ENCODE assay signal across 6 cellular contexts in the genomic region with DNA sequence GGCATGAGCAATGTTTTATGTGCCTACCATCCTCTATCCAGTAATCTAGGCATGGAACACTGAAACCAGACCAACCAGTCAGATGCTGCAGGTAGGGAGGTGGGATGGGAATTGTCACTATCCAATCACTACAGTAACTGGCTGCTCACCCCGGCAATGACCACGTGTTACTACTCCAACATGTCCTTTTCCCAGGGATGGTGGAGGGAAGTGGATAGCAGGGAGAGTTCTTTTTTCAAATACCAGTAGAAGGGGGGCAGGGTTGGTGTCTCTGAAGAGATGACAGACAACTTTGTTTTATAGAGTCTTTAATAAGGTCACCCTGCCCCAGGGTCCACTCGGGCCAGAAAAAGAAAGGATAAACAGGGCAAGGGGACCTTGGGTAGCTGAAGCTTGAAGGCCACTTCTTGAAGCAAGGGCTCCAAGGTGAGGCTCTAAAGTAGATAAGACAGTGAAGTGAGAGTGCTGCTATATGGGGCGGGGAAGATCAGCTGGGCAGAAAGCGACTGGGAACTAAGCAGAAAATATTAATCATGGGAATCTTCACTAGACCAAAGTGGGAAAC. TPM values are rescaled to one million over a fixed set of nuclear protein-coding genes. Genes with fewer than 3 reads are reported as not detected.
DNase-seq lines count a peak whose midpoint lies in the region; ATAC-seq lines count a peak whose summit lies in the region.

No MANE protein-coding gene starts in this region.

- H3K27me3 Mint-ChIP-seq in dendritic cell treated with granulocyte-macrophage colony-stimulating factor and Interleukin-4, amounts not matched to agents 40 ng/mL and 50 ng/mL, for 4 days: no peaks in the 10 kb centered on the region

- H3K36me3 ChIP-seq in trophoblast cell (ENCODE audit: control insufficient read depth in 1 of 2, insufficient read depth in 2 of 2, low read length in 2 of 2): peaks cover 19 to 44% of the 10 kb centered on the region in 2 experiments

- no peak overlapping the region for H3K18ac ChIP-seq in trophoblast cell (ENCODE audit: low read length)

- H3K79me2 ChIP-seq in trophoblast cell (ENCODE audit: control insufficient read depth, insufficient read depth, low read length, poor library complexity): peaks cover 14% of the 10 kb centered on the region

- no peaks in the 10 kb centered on the region for H3K27me3 ChIP-seq in trophoblast cell (ENCODE audit: insufficient read depth, low read length)

- H3K79me1 ChIP-seq in trophoblast cell (ENCODE audit: low read length): peaks cover 13% of the 10 kb centered on the region

- no peak for DNase-seq in Jurkat, Clone E6-1 (ENCODE audit: low read depth, low spot score)
- peak; percentile 54 to 69 for DNase-seq in trophoblast cell
- DNase-seq in foreskin melanocyte: no peak

- no peak overlapping the region for H2AK5ac ChIP-seq in trophoblast cell (ENCODE audit: low read length)

- peaks cover 100% of the 10 kb centered on the region for H3K36me3 Mint-ChIP-seq in dendritic cell treated with granulocyte-macrophage colony-stimulating factor and Interleukin-4, amounts not matched to agents 40 ng/mL and 50 ng/mL, for 4 days (ENCODE audit: low read depth)

- peak overlapping the region; percentile 56 for H3K4me2 ChIP-seq in trophoblast cell (ENCODE audit: low read length)

- peak overlapping the region; percentile 96 for H3K4me3 ChIP-seq in Jurkat, Clone E6-1 (ENCODE audit: low read length)
- H3K4me3 ChIP-seq in trophoblast cell (ENCODE audit: low read depth, low read length): no peak overlapping the region

- H2AFZ ChIP-seq in trophoblast cell (ENCODE audit: insufficient read depth, low read length, poor library complexity): no peak overlapping the region

- no peak overlapping the region for H2BK120ac ChIP-seq in trophoblast cell (ENCODE audit: insufficient read depth, low read length, poor library complexity)

- no peak overlapping the region for H2BK12ac ChIP-seq in trophoblast cell (ENCODE audit: low read length)

- no peak overlapping the region for H3K14ac ChIP-seq in trophoblast cell (ENCODE audit: low read length)

- peak overlapping the region; percentile 29 for H4K91ac ChIP-seq in trophoblast cell (ENCODE audit: low read depth, low read length)

- H3K27ac ChIP-seq in trophoblast cell (ENCODE audit: low read depth, low read length): peak overlapping the region; percentile 54

- H3K9me3 Mint-ChIP-seq in dendritic cell treated with granulocyte-macrophage colony-stimulating factor and Interleukin-4, amounts not matched to agents 40 ng/mL and 50 ng/mL, for 4 days: no peaks in the 10 kb centered on the region

- H3K9ac ChIP-seq in trophoblast cell (ENCODE audit: low read length): no peak overlapping the region

- no peak overlapping the region for H3K23ac ChIP-seq in trophoblast cell (ENCODE audit: low read length)

- no peak overlapping the region for H4K8ac ChIP-seq in trophoblast cell (ENCODE audit: low read depth, low read length)

- no CpG with 5 or more reads among the region's 5 CpGs for WGBS in trophoblast cell (ENCODE audit: extremely low coverage, insufficient coverage, insufficient read length)

- H2BK5ac ChIP-seq in trophoblast cell (ENCODE audit: low read depth, low read length, poor library complexity): no peak overlapping the region

- H3K4ac ChIP-seq in trophoblast cell (ENCODE audit: low read depth, low read length): no peak overlapping the region

- H3K27ac Mint-ChIP-seq in dendritic cell treated with granulocyte-macrophage colony-stimulating factor and Interleukin-4, amounts not matched to agents 40 ng/mL and 50 ng/mL, for 4 days: peak overlapping the region; percentile 87

- ATAC-seq in GM21737 (IDR thresholded peaks at IDR 0.05; ENCODE audit: unreplicated experiment) (no peak), GM19463 (IDR thresholded peaks at IDR 0.05; ENCODE audit: unreplicated experiment) (no peak)

- peak overlapping the region; percentile 85 for H3K4me3 Mint-ChIP-seq in dendritic cell treated with granulocyte-macrophage colony-stimulating factor and Interleukin-4, amounts not matched to agents 40 ng/mL and 50 ng/mL, for 4 days

- H4K12ac ChIP-seq in trophoblast cell (ENCODE audit: low read depth, low read length): no peak overlapping the region

- peaks cover 21 to 22% of the 10 kb centered on the region in 2 experiments for H3K4me1 ChIP-seq in trophoblast cell (ENCODE audit: control insufficient read depth in 1 of 2, insufficient read depth in 2 of 2, low read length in 2 of 2)

- intact Hi-C loops in dendritic cell treated with granulocyte-macrophage colony-stimulating factor and Interleukin-4, amounts not matched to agents 40 ng/mL and 50 ng/mL, for 4 days (cut with micrococcal nuclease): no loop called here

- peaks cover 65% of the 10 kb centered on the region for H3K4me1 Mint-ChIP-seq in dendritic cell treated with granulocyte-macrophage colony-stimulating factor and Interleukin-4, amounts not matched to agents 40 ng/mL and 50 ng/mL, for 4 days (ENCODE audit: low read depth)

- H3K9me3 ChIP-seq in trophoblast cell (ENCODE audit: insufficient read depth, low read depth, low read length): no peaks in the 10 kb centered on the region

RNA-seq across cellular contexts. Expression of gene CDH24, which starts 14.7 kb away (rescaled TPM):
- 12.6 TPM for polyA plus RNA-seq in Jurkat, Clone E6-1 (2012; ENCODE audit: insufficient read depth, insufficient read length)
- polyA plus RNA-seq in trophoblast cell (2013): 24.3 and 24.6 TPM in 2 replicates

RNA-seq across cellular contexts. Expression of gene ACIN1, which starts 22.9 kb away (rescaled TPM):
- 217 TPM for polyA plus RNA-seq in Jurkat, Clone E6-1 (2012; ENCODE audit: insufficient read depth, insufficient read length)
- polyA plus RNA-seq in trophoblast cell (2013): 136 and 142 TPM in 2 replicates

RNA-seq across cellular contexts. Expression of gene C14orf119, which starts 23.2 kb away (rescaled TPM):
- polyA plus RNA-seq in Jurkat, Clone E6-1 (2012; ENCODE audit: insufficient read depth, insufficient read length): 113 TPM
- 40.8 and 43.3 TPM in 2 replicates for polyA plus RNA-seq in trophoblast cell (2013)

RNA-seq across cellular contexts. Expression of gene PSMB11, which starts 30.0 kb away (rescaled TPM):
- not detected for polyA plus RNA-seq in Jurkat, Clone E6-1 (2012; ENCODE audit: insufficient read depth, insufficient read length)
- not detected in 2 replicates for polyA plus RNA-seq in trophoblast cell (2013)

RNA-seq across cellular contexts. Expression of gene CIROP, which starts 32.7 kb away (rescaled TPM):
- polyA plus RNA-seq in Jurkat, Clone E6-1 (2012; ENCODE audit: insufficient read depth, insufficient read length): not detected
- 0.01 and 0.03 TPM in 2 replicates for polyA plus RNA-seq in trophoblast cell (2013)

Comparison
In these comparisons a context has a peak if more than half of its experiments do, and no peak if none do; other contexts are left out.
1. DNase-seq: peak in trophoblast cell (2 of 2); none in Jurkat, Clone E6-1 (single experiment) and foreskin melanocyte (single experiment).